In the genomic region with DNA sequence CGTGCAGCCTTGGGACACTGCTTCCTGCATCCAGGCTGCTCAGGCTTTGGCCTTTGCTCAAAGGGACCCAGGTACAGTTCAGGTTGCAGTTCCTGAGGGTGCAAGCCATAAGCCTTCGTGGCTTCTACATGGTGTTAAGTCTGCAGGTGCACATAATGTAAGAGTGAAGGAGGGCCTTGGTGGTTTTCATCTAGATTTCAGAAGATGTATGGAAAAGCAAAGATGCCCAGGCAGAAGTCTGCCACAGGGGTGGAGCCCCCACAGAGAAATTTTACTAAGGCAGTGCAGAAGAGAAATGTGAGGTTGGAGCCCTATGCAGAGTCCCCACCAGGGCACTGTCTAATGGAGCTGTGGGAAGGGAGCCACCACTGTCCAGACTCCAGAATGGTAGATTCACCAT, we compare ENCODE assay signal across 33 cellular contexts.
DNase-seq lines count a peak whose midpoint lies in the region; ATAC-seq, FAIRE-seq and TF ChIP-seq lines count a peak whose summit lies in the region.
"Had no signal": no experiment of that assay in that cellular context is flagged by ENCODE, and none has a peak within 500 bp of the region (broad histone marks: within the 10 kb centered on the region; RNA-seq: fewer than 3 reads in every experiment).

No MANE protein-coding gene starts in this region.

- no peak for FAIRE-seq in K562 (lab: Jason Lieb, UNC)
- FAIRE-seq: A204.1, A549, D721Med had no signal

- DNase-seq in K562 (ENCODE audit: extremely low read depth in 1 of 4, low spot score in 3 of 4), result no peak
- DNase-seq in esophagus muscularis mucosa (ENCODE audit: extremely low spot score), result peak; percentile 79
- DNase-seq in hepatocyte (ENCODE audit: low spot score), result no peak
- DNase-seq in SHP77 (lab: John Stamatoyannopoulos, UW), result no peak
- DNase-seq in activated naive CD4-positive, alpha-beta T cell treated with anti-CD3 and anti-CD28 coated beads, Interleukin-2, amount 50 U/mL, for 16 hours, result no peak
- DNase-seq: 8988T; ACHN; AML-193; BE2C; C1 segment of cervical spinal cord; Caco-2; Calu3; CD4-positive, alpha-beta memory T cell; CD4-positive, alpha-beta T cell; CD4-positive, CD25-positive, alpha-beta regulatory T cell; CD8-positive, alpha-beta memory T cell; CD8-positive, alpha-beta T cell; COR-L47; DMS 273 treated with DMSO at 0.1 percent for 48 hours; DMS153; DMS53; DMS79; DMS79 treated with DMSO at 0.1 percent for 48 hours; DND-41; EL had no signal

- no peaks in the 10 kb centered on the region for H3K9me1 ChIP-seq in K562 (ENCODE audit: control insufficient read depth, insufficient read depth, low read length)

- no peak for ATAC-seq in K562
- ATAC-seq: A549; CD8-positive, alpha-beta T cell had no signal

- WGBS in K562 (ENCODE audit: insufficient coverage, low coverage, missing lambda C conversion rate), result 3% methylated on average over 2 of the region's 2 CpGs
- 79% methylated on average over 2 of the region's 2 CpGs for WGBS in esophagus muscularis mucosa
- 65% methylated on average over 2 of the region's 2 CpGs for WGBS in hepatocyte (ENCODE audit: low lambda C conversion rate, missing lambda C conversion rate)

- TF ChIP-seq POLR2A in K562 (conservative IDR thresholded peaks at IDR 0.05) (no peak), esophagus muscularis mucosa (IDR thresholded peaks at IDR 0.05; ENCODE audit: low read depth) (no peak)

- TF ChIP-seq EP300 in K562 (IDR thresholded peaks at IDR 0.05; ENCODE audit: low read length) (no peak), esophagus muscularis mucosa (IDR thresholded peaks at IDR 0.05) (no peak)

- POLR2A ChIA-PET in HEK293 (lab: Yijun Ruan, JAX), result no interaction called here
- POLR2A ChIA-PET in K562 (lab: Yijun Ruan, JAX), result no interaction called here

- H3K27ac ChIP-seq in HEK293 (ENCODE audit: extremely low read depth, low read depth, low read length) (no peak overlapping the region), K562 (ENCODE audit: extremely low read depth, low read depth, low read length) (no peak overlapping the region), esophagus muscularis mucosa (replicated peaks in 1 of 4) (no peak overlapping the region), hepatocyte (no peak overlapping the region)
- H3K27ac ChIP-seq: 22Rv1; A549; BLaER1; BLaER1 treated with 17β-estradiol and CSF1 and Interleukin-3, amounts not matched to agents 10 nM and 100 nM; C4-2B had no signal

- H3K9me3 ChIP-seq in HEK293 (ENCODE audit: control insufficient read depth, insufficient read depth, low read depth, low read length), result no peaks in the 10 kb centered on the region; the same call in 1 of the 2 replicates
- H3K9me3 ChIP-seq in K562 (replicated peaks; ENCODE audit: control insufficient read depth, insufficient read depth, low read depth, low read length), result no peaks in the 10 kb centered on the region
- peaks cover 0 to 7% (median 3%) of the 10 kb centered on the region in 4 donors for H3K9me3 ChIP-seq in esophagus muscularis mucosa
- H3K9me3 ChIP-seq in hepatocyte (ENCODE audit: low read depth), result no peaks in the 10 kb centered on the region

- no peak overlapping the region for H3K9ac ChIP-seq in K562 (ENCODE audit: insufficient read depth in 1 of 2, low read depth in 2 of 2, low read length in 2 of 2)
- H3K9ac ChIP-seq: BLaER1; BLaER1 treated with 17β-estradiol and CSF1 and Interleukin-3, amounts not matched to agents 10 nM and 100 nM had no signal

- H4K20me1 ChIP-seq in K562 (replicated peaks; ENCODE audit: control insufficient read depth, insufficient read depth, low read length) (no peaks in the 10 kb centered on the region), hepatocyte (ENCODE audit: insufficient read depth, poor library complexity, severe bottlenecking) (no peaks in the 10 kb centered on the region)
- H4K20me1 ChIP-seq: BLaER1; BLaER1 treated with 17β-estradiol and CSF1 and Interleukin-3, amounts not matched to agents 10 nM and 100 nM had no signal

- no peak for TF ChIP-seq RAD21 in K562 (CRISPR knock-in tag; conservative IDR thresholded peaks at IDR 0.05 in 1 of 2, IDR thresholded peaks at IDR 0.05 in 1 of 2)

- no peak overlapping the region for H3K4me2 ChIP-seq in K562 (ENCODE audit: insufficient read depth, low read length)
- no peak overlapping the region for H3K4me2 ChIP-seq in hepatocyte
- H3K4me2 ChIP-seq: A549; BLaER1; BLaER1 treated with 17β-estradiol and CSF1 and Interleukin-3, amounts not matched to agents 10 nM and 100 nM had no signal

- CTCF ChIA-PET in HEK293 (lab: Yijun Ruan, JAX) (no interaction called here), K562 (lab: Yijun Ruan, JAX; ENCODE audit: low intra/inter-chr PET ratio) (no interaction called here)

- H3K36me3 ChIP-seq in HEK293 (ENCODE audit: control insufficient read depth in 2 of 2, insufficient read depth in 1 of 2, low read length in 2 of 2) (no peaks in the 10 kb centered on the region), K562 (ENCODE audit: control insufficient read depth, insufficient read depth, low read length) (no peaks in the 10 kb centered on the region), esophagus muscularis mucosa (no peaks in the 10 kb centered on the region), hepatocyte (replicated peaks; ENCODE audit: insufficient read depth, low read depth) (no peaks in the 10 kb centered on the region)
- H3K36me3 ChIP-seq: BE2C, BLaER1 had no signal

- in situ Hi-C loops in K562 (cut with MboI), result no loop called here

- TF ChIP-seq CTCF in HEK293 (tag by site-specific recombination; IDR thresholded peaks at IDR 0.05), result no peak
- TF ChIP-seq CTCF in K562 (IDR thresholded peaks at IDR 0.05 in 2 of 3, conservative IDR thresholded peaks at IDR 0.05 in 1 of 3; ENCODE audit: insufficient read depth in 2 of 3, low read depth in 1 of 3, low read length in 3 of 3), result no peak
- no peak for TF ChIP-seq CTCF in esophagus muscularis mucosa (IDR thresholded peaks at IDR 0.05)
- no peak for TF ChIP-seq CTCF in hepatocyte (IDR thresholded peaks at IDR 0.05; ENCODE audit: poor library complexity)

- no peaks in the 10 kb centered on the region for H3K79me2 ChIP-seq in K562 (ENCODE audit: control insufficient read depth, insufficient read depth, low read length)
- H3K79me2 ChIP-seq in hepatocyte, result no peaks in the 10 kb centered on the region

- H3K4me3 ChIP-seq in HEK293 (ENCODE audit: low read depth, low read length) (no peak overlapping the region), K562 (no peak overlapping the region), esophagus muscularis mucosa (no peak overlapping the region), hepatocyte (no peak overlapping the region)
- H3K4me3 ChIP-seq: A549; BLaER1; BLaER1 treated with 17β-estradiol and CSF1 and Interleukin-3, amounts not matched to agents 10 nM and 100 nM had no signal

- intact Hi-C loops in K562 (cut with micrococcal nuclease), result no loop called here
- intact Hi-C loops in esophagus muscularis mucosa (cut with DNase I), result no loop called here

- H3K4me1 ChIP-seq in HEK293 (ENCODE audit: control insufficient read depth, insufficient read depth, low read length), result no peaks in the 10 kb centered on the region
- no peaks in the 10 kb centered on the region for H3K4me1 ChIP-seq in K562 (replicated peaks in 1 of 2; ENCODE audit: control insufficient read depth in 2 of 2, insufficient read depth in 2 of 2, low read length in 2 of 2)
- no peaks in the 10 kb centered on the region for H3K4me1 ChIP-seq in esophagus muscularis mucosa
- no peaks in the 10 kb centered on the region for H3K4me1 ChIP-seq in hepatocyte (ENCODE audit: insufficient read depth)
- H3K4me1 ChIP-seq: A549; BLaER1; BLaER1 treated with 17β-estradiol and CSF1 and Interleukin-3, amounts not matched to agents 10 nM and 100 nM; Caco-2 had no signal

- no peak overlapping the region for H2AFZ ChIP-seq in K562 (ENCODE audit: low read depth, low read length)
- no peak overlapping the region for H2AFZ ChIP-seq in hepatocyte

- BruUV-seq in K562 (replicated peaks; lab: Mats Ljungman, UMichigan), result no TSS peak

- H3K9me2 ChIP-seq in hepatocyte (replicated peaks; ENCODE audit: insufficient read depth), result no peaks in the 10 kb centered on the region

- H3K27me3 ChIP-seq in K562 (ENCODE audit: control insufficient read depth in 2 of 2, insufficient read depth in 2 of 2, low read length in 2 of 2), result no peaks in the 10 kb centered on the region
- H3K27me3 ChIP-seq in esophagus muscularis mucosa, result no peaks in the 10 kb centered on the region
- no peaks in the 10 kb centered on the region for H3K27me3 ChIP-seq in hepatocyte
- H3K27me3 ChIP-seq: BE2C; BLaER1; BLaER1 treated with 17β-estradiol and CSF1 and Interleukin-3, amounts not matched to agents 10 nM and 100 nM had no signal

TF ChIP-seq in HEK293, 187 proteins besides CTCF, POLR2A, EP300 and RAD21:
- no peak for TF ChIP-seq MYNN (tag by site-specific recombination; IDR thresholded peaks at IDR 0.05; ENCODE audit: borderline replicate concordance)
- TF ChIP-seq ZNF214 (tag by site-specific recombination; IDR thresholded peaks at IDR 0.05; ENCODE audit: borderline replicate concordance), result no peak
- TF ChIP-seq SETDB1 (IDR thresholded peaks at IDR 0.05; ENCODE audit: insufficient read length, low read length), result peak; percentile 60

TF ChIP-seq in K562, 482 proteins besides CTCF, POLR2A, EP300 and RAD21:
- no peak for TF ChIP-seq LCOR (CRISPR knock-in tag; IDR thresholded peaks at IDR 0.05)
- TF ChIP-seq KAT8 (IDR thresholded peaks at IDR 0.05; ENCODE audit: low read depth), result no peak
- 0 out of 2 replicates have a peak, but pooled peaks have one; percentile 63 for TF ChIP-seq CBX5 (IDR thresholded peaks at IDR 0.05; ENCODE audit: borderline replicate concordance, low read depth)
- TF ChIP-seq, protein P1, sequence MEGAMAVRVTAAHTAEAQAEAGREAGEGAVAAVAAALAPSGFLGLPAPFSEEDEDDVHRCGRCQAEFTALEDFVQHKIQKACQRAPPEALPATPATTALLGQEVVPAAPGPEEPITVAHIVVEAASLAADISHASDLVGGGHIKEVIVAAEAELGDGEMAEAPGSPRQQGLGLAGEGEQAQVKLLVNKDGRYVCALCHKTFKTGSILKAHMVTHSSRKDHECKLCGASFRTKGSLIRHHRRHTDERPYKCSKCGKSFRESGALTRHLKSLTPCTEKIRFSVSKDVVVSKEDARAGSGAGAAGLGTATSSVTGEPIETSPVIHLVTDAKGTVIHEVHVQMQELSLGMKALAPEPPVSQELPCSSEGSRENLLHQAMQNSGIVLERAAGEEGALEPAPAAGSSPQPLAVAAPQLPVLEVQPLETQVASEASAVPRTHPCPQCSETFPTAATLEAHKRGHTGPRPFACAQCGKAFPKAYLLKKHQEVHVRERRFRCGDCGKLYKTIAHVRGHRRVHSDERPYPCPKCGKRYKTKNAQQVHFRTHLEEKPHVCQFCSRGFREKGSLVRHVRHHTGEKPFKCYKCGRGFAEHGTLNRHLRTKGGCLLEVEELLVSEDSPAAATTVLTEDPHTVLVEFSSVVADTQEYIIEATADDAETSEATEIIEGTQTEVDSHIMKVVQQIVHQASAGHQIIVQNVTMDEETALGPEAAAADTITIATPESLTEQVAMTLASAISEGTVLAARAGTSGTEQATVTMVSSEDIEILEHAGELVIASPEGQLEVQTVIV (CRISPR knock-in tag; IDR thresholded peaks at IDR 0.05; ENCODE audit: borderline replicate concordance), result no peak
